24 cellular contexts compared by ENCODE assay signal in the genomic region with DNA sequence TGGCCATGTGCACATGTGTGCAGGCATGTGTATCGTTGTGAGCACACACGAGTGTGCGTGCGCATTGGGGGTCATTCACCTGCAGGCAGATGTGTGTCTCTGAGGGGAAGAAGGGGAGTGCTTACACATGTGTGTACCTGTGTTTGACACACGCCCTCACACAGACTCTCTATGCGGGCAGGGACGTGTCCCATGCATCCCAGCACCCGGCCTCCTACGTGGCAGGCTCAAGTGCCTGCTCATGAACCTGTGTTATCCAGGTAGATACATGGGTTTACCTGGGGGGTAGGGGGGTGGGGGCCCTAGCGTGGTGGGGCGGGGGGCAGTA. TPM values are rescaled to one million over a fixed set of nuclear protein-coding genes. Genes with fewer than 3 reads are reported as not detected.
DNase-seq lines count a peak whose midpoint lies in the region; ATAC-seq, FAIRE-seq and TF ChIP-seq lines count a peak whose summit lies in the region.
"Had no signal": no experiment of that assay in that cellular context is flagged by ENCODE, and none has a peak within 500 bp of the region (broad histone marks: within the 10 kb centered on the region; RNA-seq: fewer than 3 reads in every experiment).

No MANE protein-coding gene starts in this region.

- H3K27ac Mint-ChIP-seq in GM23338 = no peak overlapping the region
- H3K27ac Mint-ChIP-seq in mesothelial cell of epicardium = no peak overlapping the region
- H3K27ac Mint-ChIP-seq: brain; CD14-positive monocyte; IgD-negative memory B cell; stimulated activated effector memory CD8-positive, alpha-beta T cell treated with anti-CD3 and anti-CD28 coated beads, Interleukin-12 subunit alpha, Interleukin-12 subunit beta, amount 100 ng/mL, for 72 hours; T-helper 1 cell treated with Interleukin-12 subunit alpha and Interleukin-12 subunit beta and Interleukin-4 antibody, amounts not matched to agents 30 μg/mL and 1 μg/mL, for 36 hours had no signal

- H3K36me3 ChIP-seq in BE2C = no peaks in the 10 kb centered on the region
- no peaks in the 10 kb centered on the region for H3K36me3 ChIP-seq in GM23338 (ENCODE audit: insufficient read depth)
- no peaks in the 10 kb centered on the region for H3K36me3 ChIP-seq in bronchial epithelial cell (ENCODE audit: control insufficient read depth, insufficient read depth, low read length)
- H3K36me3 ChIP-seq: right atrium auricular region had no signal

- DNase-seq in BE2C (peak; percentile 6), GM23338 (ENCODE audit: low spot score) (no peak), bronchial epithelial cell (ENCODE audit: low read depth) (no peak), mesothelial cell of epicardium (ENCODE audit: low spot score in 2 of 2, unreplicated experiment in 2 of 2) (no peak), DMS53 (lab: John Stamatoyannopoulos, UW) (no peak), SHP77 (lab: John Stamatoyannopoulos, UW) (no peak)
- DNase-seq: GM23248; kidney glomerular epithelial cell; NCI-H1092; NCI-H187 treated with DMSO at 0.1 percent for 48 hours; NCI-H524; stimulated activated CD4-positive, alpha-beta T cell treated with anti-CD3 and anti-CD28 coated beads, Interleukin-4, amount 100 ng/mL, for 24 hours had no signal

- no peak overlapping the region; the same call in 1 of the 2 replicates for H2AFZ ChIP-seq in GM23338
- H2AFZ ChIP-seq: GM23248 had no signal

- no peaks in the 10 kb centered on the region for H3K9me2 ChIP-seq in GM23338 (ENCODE audit: insufficient read depth)

- H3K27me3 ChIP-seq in BE2C = peaks cover 4% of the 10 kb centered on the region; the same call in 1 of the 2 replicates
- H3K27me3 ChIP-seq in GM23338 (ENCODE audit: insufficient read depth) = peaks cover 10% of the 10 kb centered on the region; the same call in 1 of the 2 replicates
- H3K27me3 ChIP-seq in bronchial epithelial cell (ENCODE audit: control insufficient read depth, insufficient read depth, low read length) = no peaks in the 10 kb centered on the region

- TF ChIP-seq CTCF in BE2C (IDR thresholded peaks at IDR 0.05; ENCODE audit: low read depth, low read length) = no peak
- TF ChIP-seq CTCF in GM23338 (conservative IDR thresholded peaks at IDR 0.05; ENCODE audit: low read depth in 2 of 2) = no peak
- TF ChIP-seq CTCF in bronchial epithelial cell (IDR thresholded peaks at IDR 0.05; ENCODE audit: insufficient read depth, low read length, severe bottlenecking) = no peak
- no peak for TF ChIP-seq CTCF in mesothelial cell of epicardium (IDR thresholded peaks at IDR 0.05; ENCODE audit: unreplicated experiment)

- H3K36me3 Mint-ChIP-seq in GM23338 (ENCODE audit: low read depth) (no peaks in the 10 kb centered on the region), mesothelial cell of epicardium (peaks cover 2% of the 10 kb centered on the region)
- H3K36me3 Mint-ChIP-seq: brain; IgD-negative memory B cell; stimulated activated effector memory CD8-positive, alpha-beta T cell treated with anti-CD3 and anti-CD28 coated beads, Interleukin-12 subunit alpha, Interleukin-12 subunit beta, amount 100 ng/mL, for 72 hours had no signal

- no peak overlapping the region for H3K4me3 ChIP-seq in BE2C (ENCODE audit: low read depth, low read length)
- H3K4me3 ChIP-seq in GM23338 = no peak overlapping the region
- peak overlapping the region; percentile 51 for H3K4me3 ChIP-seq in bronchial epithelial cell (ENCODE audit: low read depth, low read length)
- H3K4me3 ChIP-seq: GM23248, lung had no signal

- H3F3A ChIP-seq in GM23338 (replicated peaks; ENCODE audit: low read depth) = 0 out of 2 replicates have a peak, but pooled peaks cover 7% of the 10 kb centered on the region

- H3K9me3 ChIP-seq in BE2C = no peaks in the 10 kb centered on the region
- H3K9me3 ChIP-seq: right atrium auricular region had no signal

- H4K20me1 ChIP-seq in GM23338 (replicated peaks; ENCODE audit: insufficient read depth) = no peaks in the 10 kb centered on the region

- no peaks in the 10 kb centered on the region for H3K4me1 ChIP-seq in BE2C
- H3K4me1 ChIP-seq in GM23338 (ENCODE audit: insufficient read depth) = peaks cover 12% of the 10 kb centered on the region; the same call in 1 of the 2 replicates
- H3K4me1 ChIP-seq: parathyroid adenoma had no signal

- ATAC-seq in GM23338 (no peak), GM21423 (IDR thresholded peaks at IDR 0.05; ENCODE audit: unreplicated experiment) (no peak)

- 0 out of 2 replicates have a peak overlapping the region, but pooled peaks have one; percentile 78 for H3K4me2 ChIP-seq in GM23338

- peak overlapping the region; percentile 47 for H3K4me3 Mint-ChIP-seq in GM23338
- H3K4me3 Mint-ChIP-seq in mesothelial cell of epicardium = peak overlapping the region; percentile 31
- H3K4me3 Mint-ChIP-seq: brain; stimulated activated effector memory CD8-positive, alpha-beta T cell treated with anti-CD3 and anti-CD28 coated beads, Interleukin-12 subunit alpha, Interleukin-12 subunit beta, amount 100 ng/mL, for 72 hours; T-helper 1 cell treated with Interleukin-12 subunit alpha and Interleukin-12 subunit beta and Interleukin-4 antibody, amounts not matched to agents 30 μg/mL and 1 μg/mL, for 36 hours had no signal

- H3K4me1 Mint-ChIP-seq in GM23338 = no peaks in the 10 kb centered on the region; the same call in 2 of the 3 replicates
- H3K4me1 Mint-ChIP-seq in mesothelial cell of epicardium = peaks cover 2% of the 10 kb centered on the region
- H3K4me1 Mint-ChIP-seq: brain, CD14-positive monocyte, IgD-negative memory B cell had no signal

- no peak for FAIRE-seq in bronchial epithelial cell (lab: Jason Lieb, UNC)
- FAIRE-seq: D721Med had no signal

- H3K9me3 Mint-ChIP-seq in GM23338 (no peaks in the 10 kb centered on the region; the same call in 2 of the 3 replicates), mesothelial cell of epicardium (peaks cover 2% of the 10 kb centered on the region)
- H3K9me3 Mint-ChIP-seq: brain; stimulated activated effector memory CD8-positive, alpha-beta T cell treated with anti-CD3 and anti-CD28 coated beads, Interleukin-12 subunit alpha, Interleukin-12 subunit beta, amount 100 ng/mL, for 72 hours; T-helper 1 cell treated with Interleukin-12 subunit alpha and Interleukin-12 subunit beta and Interleukin-4 antibody, amounts not matched to agents 30 μg/mL and 1 μg/mL, for 36 hours had no signal

- H3K27me3 Mint-ChIP-seq in GM23338 (ENCODE audit: insufficient read depth, low read depth, poor library complexity) = peaks cover 9% of the 10 kb centered on the region
- H3K27me3 Mint-ChIP-seq in mesothelial cell of epicardium (ENCODE audit: low read depth) = peaks cover 20% of the 10 kb centered on the region

- no peak overlapping the region for H3K27ac ChIP-seq in GM23338 (ENCODE audit: low read depth)
- H3K27ac ChIP-seq: GM23248, parathyroid adenoma, right atrium auricular region had no signal

- H3K79me2 ChIP-seq in GM23338 (replicated peaks; ENCODE audit: insufficient read depth) = no peaks in the 10 kb centered on the region
- H3K79me2 ChIP-seq: parathyroid adenoma had no signal

TF ChIP-seq in GM23338, 12 proteins besides CTCF, POLR2A, EP300 and RAD21 (continues in another document):
- TF ChIP-seq STAT1 (IDR thresholded peaks at IDR 0.05; ENCODE audit: unreplicated experiment) = no peak
- no peak for TF ChIP-seq ZNF331 (CRISPR knock-in tag; IDR thresholded peaks at IDR 0.05; ENCODE audit: low read depth)
- TF ChIP-seq, protein P1, sequence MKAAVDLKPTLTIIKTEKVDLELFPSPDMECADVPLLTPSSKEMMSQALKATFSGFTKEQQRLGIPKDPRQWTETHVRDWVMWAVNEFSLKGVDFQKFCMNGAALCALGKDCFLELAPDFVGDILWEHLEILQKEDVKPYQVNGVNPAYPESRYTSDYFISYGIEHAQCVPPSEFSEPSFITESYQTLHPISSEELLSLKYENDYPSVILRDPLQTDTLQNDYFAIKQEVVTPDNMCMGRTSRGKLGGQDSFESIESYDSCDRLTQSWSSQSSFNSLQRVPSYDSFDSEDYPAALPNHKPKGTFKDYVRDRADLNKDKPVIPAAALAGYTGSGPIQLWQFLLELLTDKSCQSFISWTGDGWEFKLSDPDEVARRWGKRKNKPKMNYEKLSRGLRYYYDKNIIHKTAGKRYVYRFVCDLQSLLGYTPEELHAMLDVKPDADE (IDR thresholded peaks at IDR 0.05) = no peak
- no peak for TF ChIP-seq ZNF114 (CRISPR knock-in tag; IDR thresholded peaks at IDR 0.05)
- no peak for TF ChIP-seq JUNB (IDR thresholded peaks at IDR 0.05; ENCODE audit: unreplicated experiment)
- no peak for TF ChIP-seq NANOG (IDR thresholded peaks at IDR 0.05; ENCODE audit: borderline replicate concordance)
- TF ChIP-seq CREB1 (CRISPR knock-in tag; IDR thresholded peaks at IDR 0.05; ENCODE audit: low read depth) = no peak

RNA-seq across cellular contexts. Expression of a gene that starts 18.6 kb away (rescaled TPM):
- polyA plus RNA-seq in BE2C (2012; ENCODE audit: insufficient read depth, insufficient read length, low read depth) = 5.7 TPM
- total RNA-seq in GM23338 (2014; rRNA removed; shearing (Covaris generic)) = 0.76 and 1.3 TPM in 2 replicates
- polyA plus RNA-seq in GM23338 (2016; fragmentation: Nextera tagmentation; extraction: Ambion mirVana) = 0.99 and 1.1 TPM in 2 replicates
- total RNA-seq in bronchial epithelial cell (0.53 and 1.3 TPM in 2 replicates), mesothelial cell of epicardium (19.8 to 23.7 TPM (median 22.5 TPM) in 3 replicates)
- total RNA-seq: fibroblast of villous mesenchyme, GM23248, right atrium auricular region had no signal

RNA-seq across cellular contexts. Expression of a gene that starts 29.2 kb away (rescaled TPM):
- polyA plus RNA-seq in BE2C (2012; ENCODE audit: insufficient read depth, insufficient read length, low read depth) = 748 TPM
- 60.2 and 66.5 TPM in 2 replicates for total RNA-seq in GM23338 (2014; rRNA removed; shearing (Covaris generic))
- polyA plus RNA-seq in GM23338 (2016; fragmentation: Nextera tagmentation; extraction: Ambion mirVana) = 271 and 294 TPM in 2 replicates
- 108 and 132 TPM in 2 replicates for total RNA-seq in bronchial epithelial cell
- 122 to 123 TPM (median 122 TPM) in 3 replicates for total RNA-seq in mesothelial cell of epicardium

RNA-seq across cellular contexts. Expression of a gene that starts 45.8 kb away (rescaled TPM):
- polyA plus RNA-seq in BE2C (2012; ENCODE audit: insufficient read depth, insufficient read length, low read depth) = 1.1 TPM
- 1.1 and 3.7 TPM in 2 replicates for total RNA-seq in GM23338 (2014; rRNA removed; shearing (Covaris generic))
- 0.37 and 1.9 TPM in 2 replicates for polyA plus RNA-seq in GM23338 (2016; fragmentation: Nextera tagmentation; extraction: Ambion mirVana)
- total RNA-seq in bronchial epithelial cell (6.8 and 7.7 TPM in 2 replicates), mesothelial cell of epicardium (0.51 to 0.90 TPM (median 0.56 TPM) in 3 replicates)
- polyA plus RNA-seq: neural cell had no signal
